ENCODE assay signal across 1 cellular context in the genomic region with DNA sequence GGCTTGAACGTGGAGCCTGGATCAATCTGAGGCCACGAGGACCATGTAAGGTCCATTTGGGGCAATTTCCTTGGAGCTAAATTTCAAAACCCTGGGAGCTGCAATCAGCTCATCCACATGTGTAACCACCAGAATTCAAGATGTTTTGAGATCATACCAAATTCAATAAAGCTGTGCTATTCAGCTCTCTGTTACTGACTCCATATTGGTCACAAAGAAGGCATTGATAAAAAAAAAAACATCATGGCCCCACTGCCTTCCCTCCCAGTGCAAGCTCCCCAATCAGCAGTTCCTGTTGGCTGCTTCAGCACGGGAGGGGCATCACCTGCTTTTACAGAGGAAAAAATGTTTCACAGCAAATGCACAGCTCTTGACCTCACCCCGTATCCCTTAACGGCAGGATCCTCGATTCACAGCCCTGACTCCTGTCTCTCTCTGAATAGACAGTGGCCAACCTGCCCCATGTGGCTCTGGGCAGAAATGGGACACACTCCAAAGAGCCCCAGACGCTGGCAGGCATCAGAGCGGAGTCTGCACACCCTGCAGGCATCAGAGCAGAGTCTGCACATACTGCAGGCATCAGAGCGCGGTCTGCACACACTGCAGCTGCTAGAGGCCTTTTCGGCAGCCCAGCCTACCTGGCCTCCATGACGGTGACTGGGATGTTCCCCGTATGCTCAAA.
TF ChIP-seq lines count a peak whose summit lies in the region.

No MANE protein-coding gene starts in this region.

TF ChIP-seq in GM23338, 12 proteins besides CTCF, POLR2A, EP300 and RAD21 (continued from another document):
- TF ChIP-seq NANOG (IDR thresholded peaks at IDR 0.05; ENCODE audit: borderline replicate concordance), result no peak
TF ChIP-seq in GM23338: peak in this region for 0.
